In the genomic region with DNA sequence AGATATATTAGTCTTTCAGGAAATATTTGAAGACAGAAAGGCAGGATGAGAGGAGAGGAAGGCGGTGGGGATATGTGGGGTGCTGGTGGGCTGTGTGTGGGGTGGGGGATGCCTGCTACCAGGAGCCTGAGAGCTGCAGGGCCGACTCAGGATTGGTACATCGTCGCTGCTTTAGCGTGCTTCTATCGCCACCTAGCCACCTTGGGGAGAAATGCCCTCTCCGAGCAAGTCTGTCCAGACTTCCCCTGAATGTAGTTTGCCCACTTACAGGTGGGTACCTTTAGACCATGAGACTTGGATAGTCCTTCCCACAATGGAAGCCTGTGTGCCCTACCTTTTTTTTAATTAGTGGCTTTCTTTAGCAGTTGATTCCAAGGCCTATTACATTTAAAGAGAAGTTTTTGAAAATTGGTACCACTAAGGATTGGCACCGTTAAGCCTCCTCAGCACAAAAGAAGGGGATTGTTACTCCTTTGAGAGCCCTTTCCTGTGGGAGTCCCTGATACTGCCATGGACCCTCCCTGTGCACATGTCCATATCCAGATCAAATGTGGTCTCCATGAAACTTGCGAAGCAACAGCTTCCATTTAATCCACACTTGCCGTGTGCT, we compare ENCODE assay signal across 8 cellular contexts.
A peak's percentile ranks its signal among the peaks of the same experiment; 100 is the strongest.
DNase-seq lines count a peak whose midpoint lies in the region; ATAC-seq and TF ChIP-seq lines count a peak whose summit lies in the region.

No MANE protein-coding gene starts in this region.

- no peak overlapping the region for H2AK5ac ChIP-seq in trophoblast cell (ENCODE audit: low read length)

- H4K91ac ChIP-seq in trophoblast cell (ENCODE audit: low read depth, low read length) = no peak overlapping the region

- H2BK5ac ChIP-seq in trophoblast cell (ENCODE audit: low read depth, low read length, poor library complexity) = no peak overlapping the region

- H3K4me1 ChIP-seq in Karpas-422 (ENCODE audit: low read length) (no peaks in the 10 kb centered on the region), trophoblast cell (ENCODE audit: control insufficient read depth in 1 of 2, insufficient read depth in 2 of 2, low read length in 2 of 2) (no peaks in the 10 kb centered on the region), uterus (no peaks in the 10 kb centered on the region)

- no peaks in the 10 kb centered on the region for H4K20me1 ChIP-seq in Karpas-422 (ENCODE audit: insufficient read depth, low read depth, low read length)

- peak; percentile 59 to 67 (median 64) for TF ChIP-seq CTCF in uterus (IDR thresholded peaks at IDR 0.05)

- no peak overlapping the region for H4K12ac ChIP-seq in trophoblast cell (ENCODE audit: low read depth, low read length)

- H3K4ac ChIP-seq in trophoblast cell (ENCODE audit: low read depth, low read length) = no peak overlapping the region

- H3K4me3 ChIP-seq in Karpas-422 (ENCODE audit: low read length) (no peak overlapping the region), trophoblast cell (ENCODE audit: low read depth, low read length) (no peak overlapping the region), uterus (no peak overlapping the region)

- H2AFZ ChIP-seq in Karpas-422 (ENCODE audit: low read length) = no peak overlapping the region
- no peak overlapping the region for H2AFZ ChIP-seq in trophoblast cell (ENCODE audit: insufficient read depth, low read length, poor library complexity)

- no peaks in the 10 kb centered on the region for H3K79me1 ChIP-seq in trophoblast cell (ENCODE audit: low read length)

- no peaks in the 10 kb centered on the region for H3K9me2 ChIP-seq in Karpas-422 (replicated peaks; ENCODE audit: insufficient read depth, low read length)

- peak; percentile 87 for ATAC-seq in GM21390 (IDR thresholded peaks at IDR 0.05; ENCODE audit: unreplicated experiment)

- H3K27ac ChIP-seq in Karpas-422 (ENCODE audit: low read length) = no peak overlapping the region
- H3K27ac ChIP-seq in trophoblast cell (ENCODE audit: low read depth, low read length) = no peak overlapping the region
- no peak overlapping the region for H3K27ac ChIP-seq in uterus

- H2BK12ac ChIP-seq in trophoblast cell (ENCODE audit: low read length) = no peak overlapping the region

- no peak overlapping the region for H4K8ac ChIP-seq in trophoblast cell (ENCODE audit: low read depth, low read length)

- H3K27me3 ChIP-seq in Karpas-422 (ENCODE audit: low read length) (no peaks in the 10 kb centered on the region), trophoblast cell (ENCODE audit: insufficient read depth, low read length) (no peaks in the 10 kb centered on the region), uterus (no peaks in the 10 kb centered on the region)

- no peaks in the 10 kb centered on the region for H3K9me3 ChIP-seq in Karpas-422 (ENCODE audit: low read length)
- H3K9me3 ChIP-seq in trophoblast cell (ENCODE audit: insufficient read depth, low read depth, low read length) = no peaks in the 10 kb centered on the region
- no peaks in the 10 kb centered on the region for H3K9me3 ChIP-seq in uterus

- TF ChIP-seq POLR2A in uterus (IDR thresholded peaks at IDR 0.05) = no peak

- H3K9ac ChIP-seq in Karpas-422 (ENCODE audit: low read length) = no peak overlapping the region
- H3K9ac ChIP-seq in trophoblast cell (ENCODE audit: low read length) = no peak overlapping the region

- intact Hi-C loops in uterus (cut with DNase I; ENCODE audit: low total_unique reads) = no loop called here

- H3K14ac ChIP-seq in trophoblast cell (ENCODE audit: low read length) = no peak overlapping the region

- WGBS in trophoblast cell (ENCODE audit: extremely low coverage, insufficient coverage, insufficient read length) = no CpG with 5 or more reads among the region's 10 CpGs

- H3K23ac ChIP-seq in trophoblast cell (ENCODE audit: low read length) = no peak overlapping the region

- H3K18ac ChIP-seq in trophoblast cell (ENCODE audit: low read length) = no peak overlapping the region

- no peak overlapping the region for H2BK120ac ChIP-seq in trophoblast cell (ENCODE audit: insufficient read depth, low read length, poor library complexity)

- peak; percentile 7 for DNase-seq in CMK (ENCODE audit: low read depth)
- peak; percentile 84 for DNase-seq in Karpas-422
- DNase-seq in RPMI8226 = peak; percentile 78
- DNase-seq in activated effector memory CD4-positive, alpha-beta T cell treated with Interleukin-2 at 50 U/mL for 16 hours = peak; percentile 34
- peak; percentile 51 for DNase-seq in germinal center (ENCODE audit: low spot score)
- DNase-seq in trophoblast cell = peak; percentile 30 to 70
- peak; percentile 22 to 23 for DNase-seq in uterus

- H3K4me2 ChIP-seq in Karpas-422 (ENCODE audit: low read depth, low read length, poor library complexity, severe bottlenecking) = no peak overlapping the region
- no peak overlapping the region for H3K4me2 ChIP-seq in trophoblast cell (ENCODE audit: low read length)

- no peaks in the 10 kb centered on the region for H3K79me2 ChIP-seq in Karpas-422 (ENCODE audit: low read length)
- no peaks in the 10 kb centered on the region for H3K79me2 ChIP-seq in trophoblast cell (ENCODE audit: control insufficient read depth, insufficient read depth, low read length, poor library complexity)

- H3K36me3 ChIP-seq in Karpas-422 (ENCODE audit: insufficient read depth, low read length) (no peaks in the 10 kb centered on the region), trophoblast cell (ENCODE audit: control insufficient read depth in 1 of 2, insufficient read depth in 2 of 2, low read length in 2 of 2) (no peaks in the 10 kb centered on the region), uterus (no peaks in the 10 kb centered on the region)

Comparison
In these comparisons a context has a peak if more than half of its experiments do, and no peak if none do; other contexts are left out.
1. DNase-seq: peak in every context shown above with its lines; median percentile 84 in Karpas-422; 78 in RPMI8226; 51 in germinal center; 50 in trophoblast cell; 34 in activated effector memory CD4-positive, alpha-beta T cell treated with Interleukin-2 at 50 U/mL for 16 hours; 22 in uterus; 7 in CMK.